ENCODE assay signal across 8 cellular contexts in the genomic region with DNA sequence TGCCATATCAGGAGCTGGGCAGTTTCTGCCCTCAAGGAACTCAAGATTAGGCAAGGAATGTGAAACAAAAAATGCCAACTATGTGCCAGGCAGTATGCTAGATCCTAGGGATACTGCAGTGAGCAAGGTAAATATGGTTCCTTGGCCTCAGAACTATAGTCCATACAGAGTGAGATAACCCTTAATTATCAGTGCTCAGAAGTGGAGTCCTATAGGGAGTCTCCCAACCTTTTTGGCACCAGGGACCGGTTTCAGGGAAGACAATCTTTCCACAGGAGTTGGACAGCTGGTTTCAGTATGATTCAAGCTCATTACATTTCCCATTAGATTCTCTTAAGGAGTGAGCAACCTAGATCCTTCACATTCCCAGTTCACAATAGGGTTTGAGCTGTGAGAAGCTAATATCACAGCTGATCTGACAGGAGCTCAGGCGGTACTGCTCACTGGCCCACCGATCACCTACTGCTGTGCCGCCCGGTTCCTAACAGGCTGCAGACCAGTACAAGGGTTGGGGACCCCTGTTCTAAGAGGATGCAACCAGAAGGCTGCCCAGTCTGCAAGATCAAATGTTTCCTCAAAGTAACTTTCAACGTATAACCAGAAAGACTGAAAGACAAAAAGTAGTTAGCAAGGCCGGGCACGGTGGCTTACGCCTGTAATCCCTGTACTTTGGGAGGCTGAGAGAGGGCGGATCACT. TPM values are rescaled to one million over a fixed set of nuclear protein-coding genes. Genes with fewer than 3 reads are reported as not detected.
A peak's percentile ranks its signal among the peaks of the same experiment; 100 is the strongest.
DNase-seq lines count a peak whose midpoint lies in the region; ATAC-seq and TF ChIP-seq lines count a peak whose summit lies in the region.

No MANE protein-coding gene starts in this region.

- CTCF ChIA-PET in AG04450 (lab: Charles Lee): interaction anchor here (0.6 to 2.5 kb wide), 6 partner anchors 30 to 423 kb away, joined by 3 to 6 read pairs (median 3); a partner anchor contains a TSS

- no peak for TF ChIP-seq CTCF in AG04450 (IDR thresholded peaks at IDR 0.05; ENCODE audit: low read depth, low read length)
- TF ChIP-seq CTCF in lower lobe of right lung (IDR thresholded peaks at IDR 0.05): no peak

- H3K27me3 ChIP-seq in AG04450 (ENCODE audit: control insufficient read depth, insufficient read depth, low read length) (no peaks in the 10 kb centered on the region), adipocyte (replicated peaks; ENCODE audit: control insufficient read depth, insufficient read depth, low read length) (no peaks in the 10 kb centered on the region), lower lobe of right lung (ENCODE audit: low read depth) (no peaks in the 10 kb centered on the region)

- H3K4me3 ChIP-seq in AG04450 (ENCODE audit: low read depth, low read length): peak overlapping the region; percentile 95
- H3K4me3 ChIP-seq in adipocyte (ENCODE audit: low read length): peak overlapping the region; percentile 88
- H3K4me3 ChIP-seq in lower lobe of right lung: peak overlapping the region; percentile 91

- ATAC-seq in lower lobe of right lung: no peak
- no peak for ATAC-seq in GM18498 (IDR thresholded peaks at IDR 0.05; ENCODE audit: unreplicated experiment)

- H3K9me3 ChIP-seq in AG04450 (ENCODE audit: control insufficient read depth, insufficient read depth, low read length) (no peaks in the 10 kb centered on the region; the same call in 1 of the 2 replicates), adipocyte (ENCODE audit: control insufficient read depth, low read length) (no peaks in the 10 kb centered on the region), lower lobe of right lung (no peaks in the 10 kb centered on the region)

- DNase-seq in AG04450 (ENCODE audit: low read depth, low spot score) (no peak), HT1080 (ENCODE audit: low read depth) (peak; percentile 10), adipocyte (ENCODE audit: low read depth) (peak; percentile 16), lower lobe of right lung (no peak), NCI-H748 (lab: John Stamatoyannopoulos, UW; ENCODE audit: unreplicated experiment) (no peak), T-helper 9 cell (no peak), DMS79 treated with DMSO at 0.1 percent for 48 hours (lab: John Stamatoyannopoulos, UW) (no peak)

- peaks cover 29% of the 10 kb centered on the region for H3K4me1 ChIP-seq in adipocyte (ENCODE audit: control insufficient read depth, insufficient read depth, low read length)
- H3K4me1 ChIP-seq in lower lobe of right lung: peaks cover 35% of the 10 kb centered on the region

- POLR2A ChIA-PET in AG04450 (lab: Yijun Ruan, JAX): interaction anchor here (0.6 to 3.1 kb wide), 3 partner anchors 31 to 970 kb away, joined by 3 to 33 read pairs (median 5); a partner anchor contains a TSS

- intact Hi-C loops in lower lobe of right lung (cut with DNase I): no loop called here

- H3K27ac ChIP-seq in AG04450 (ENCODE audit: low read depth, low read length) (peak overlapping the region; percentile 61), lower lobe of right lung (no peak overlapping the region)

- peaks cover 24% of the 10 kb centered on the region for H3K36me3 ChIP-seq in adipocyte (ENCODE audit: control insufficient read depth, insufficient read depth, low read length, severe bottlenecking)
- peaks cover 19% of the 10 kb centered on the region for H3K36me3 ChIP-seq in lower lobe of right lung

- peak overlapping the region; percentile 92 for H3K9ac ChIP-seq in adipocyte (ENCODE audit: low read length)

RNA-seq across cellular contexts. Expression of a gene that starts 1.7 kb away (rescaled TPM):
- polyA plus RNA-seq in AG04450 (2011; rRNA removed): 134 and 176 TPM in 2 replicates
- 164 and 177 TPM in 2 replicates for polyA minus RNA-seq in AG04450 (2011; rRNA and poly(A)+ RNA removed)
- 78.0 and 83.6 TPM in 2 replicates for total RNA-seq in HT1080 (2014; rRNA removed; shearing (Covaris generic))
- polyA plus RNA-seq in HT1080 (2015; cell fraction: cytosol; rRNA removed): 95.1 and 115 TPM in 2 replicates
- polyA plus RNA-seq in HT1080 (2015; cell fraction: nucleus; rRNA removed): 123 and 125 TPM in 2 replicates
- 77.7 TPM for total RNA-seq in lower lobe of right lung

RNA-seq across cellular contexts. Expression of a gene that starts 29.7 kb away (rescaled TPM):
- 98.1 and 130 TPM in 2 replicates for polyA plus RNA-seq in AG04450 (2011; rRNA removed)
- polyA minus RNA-seq in AG04450 (2011; rRNA and poly(A)+ RNA removed): 30.6 and 45.7 TPM in 2 replicates
- total RNA-seq in HT1080 (2014; rRNA removed; shearing (Covaris generic)): 121 and 144 TPM in 2 replicates
- polyA plus RNA-seq in HT1080 (2015; cell fraction: cytosol; rRNA removed): 284 and 328 TPM in 2 replicates
- 374 and 432 TPM in 2 replicates for polyA plus RNA-seq in HT1080 (2015; cell fraction: nucleus; rRNA removed)
- total RNA-seq in lower lobe of right lung: 21.0 TPM

RNA-seq across cellular contexts. Expression of a gene that starts 30.3 kb away (rescaled TPM):
- 9.8 and 11.6 TPM in 2 replicates for polyA plus RNA-seq in AG04450 (2011; rRNA removed)
- polyA minus RNA-seq in AG04450 (2011; rRNA and poly(A)+ RNA removed): 8.6 and 8.9 TPM in 2 replicates
- 39.7 and 41.7 TPM in 2 replicates for total RNA-seq in HT1080 (2014; rRNA removed; shearing (Covaris generic))
- polyA plus RNA-seq in HT1080 (2015; cell fraction: cytosol; rRNA removed): 30.3 and 35.1 TPM in 2 replicates
- polyA plus RNA-seq in HT1080 (2015; cell fraction: nucleus; rRNA removed): 38.5 and 47.0 TPM in 2 replicates
- total RNA-seq in lower lobe of right lung: 4.7 TPM

RNA-seq across cellular contexts. Expression of a gene that starts 39.8 kb away (rescaled TPM):
- 0.68 and 0.78 TPM in 2 replicates for polyA plus RNA-seq in AG04450 (2011; rRNA removed)
- polyA minus RNA-seq in AG04450 (2011; rRNA and poly(A)+ RNA removed): 0.39 and 0.46 TPM in 2 replicates
- not detected in 2 replicates for total RNA-seq in HT1080 (2014; rRNA removed; shearing (Covaris generic))
- not detected in 2 replicates for polyA plus RNA-seq in HT1080 (2015; cell fraction: cytosol; rRNA removed)
- polyA plus RNA-seq in HT1080 (2015; cell fraction: nucleus; rRNA removed): not detected in 2 replicates
- total RNA-seq in lower lobe of right lung: not detected

Comparison
In these comparisons a context has a peak if more than half of its experiments do, and no peak if none do; other contexts are left out.
1. DNase-seq: peak in HT1080 (single experiment) and adipocyte (single experiment); none in AG04450 (single experiment), lower lobe of right lung (single experiment), NCI-H748 (single experiment), T-helper 9 cell (single experiment) and DMS79 treated with DMSO at 0.1 percent for 48 hours (single experiment).
2. Peak in every context shown above with its lines, with median percentiles within 50 percentile points of each other: H3K4me3 ChIP-seq.